In genomic region chr2:183038341-183039300, GRCh38 we compare ENCODE assay signal across 1 cellular context.
TF ChIP-seq lines count a peak whose summit lies in the region.

A gene with protein sequence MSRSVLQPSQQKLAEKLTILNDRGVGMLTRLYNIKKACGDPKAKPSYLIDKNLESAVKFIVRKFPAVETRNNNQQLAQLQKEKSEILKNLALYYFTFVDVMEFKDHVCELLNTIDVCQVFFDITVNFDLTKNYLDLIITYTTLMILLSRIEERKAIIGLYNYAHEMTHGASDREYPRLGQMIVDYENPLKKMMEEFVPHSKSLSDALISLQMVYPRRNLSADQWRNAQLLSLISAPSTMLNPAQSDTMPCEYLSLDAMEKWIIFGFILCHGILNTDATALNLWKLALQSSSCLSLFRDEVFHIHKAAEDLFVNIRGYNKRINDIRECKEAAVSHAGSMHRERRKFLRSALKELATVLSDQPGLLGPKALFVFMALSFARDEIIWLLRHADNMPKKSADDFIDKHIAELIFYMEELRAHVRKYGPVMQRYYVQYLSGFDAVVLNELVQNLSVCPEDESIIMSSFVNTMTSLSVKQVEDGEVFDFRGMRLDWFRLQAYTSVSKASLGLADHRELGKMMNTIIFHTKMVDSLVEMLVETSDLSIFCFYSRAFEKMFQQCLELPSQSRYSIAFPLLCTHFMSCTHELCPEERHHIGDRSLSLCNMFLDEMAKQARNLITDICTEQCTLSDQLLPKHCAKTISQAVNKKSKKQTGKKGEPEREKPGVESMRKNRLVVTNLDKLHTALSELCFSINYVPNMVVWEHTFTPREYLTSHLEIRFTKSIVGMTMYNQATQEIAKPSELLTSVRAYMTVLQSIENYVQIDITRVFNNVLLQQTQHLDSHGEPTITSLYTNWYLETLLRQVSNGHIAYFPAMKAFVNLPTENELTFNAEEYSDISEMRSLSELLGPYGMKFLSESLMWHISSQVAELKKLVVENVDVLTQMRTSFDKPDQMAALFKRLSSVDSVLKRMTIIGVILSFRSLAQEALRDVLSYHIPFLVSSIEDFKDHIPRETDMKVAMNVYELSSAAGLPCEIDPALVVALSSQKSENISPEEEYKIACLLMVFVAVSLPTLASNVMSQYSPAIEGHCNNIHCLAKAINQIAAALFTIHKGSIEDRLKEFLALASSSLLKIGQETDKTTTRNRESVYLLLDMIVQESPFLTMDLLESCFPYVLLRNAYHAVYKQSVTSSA (minus strand): TSS chr2:183038457. CDS start chr2:183038099, 358 bp downstream.

TF ChIP-seq in HepG2, 621 proteins besides CTCF, POLR2A, EP300 and RAD21 (continued from another document):
- TF ChIP-seq BATF2 (CRISPR knock-in tag; IDR thresholded peaks at IDR 0.05) (0 out of 2 replicates have a peak, but pooled peaks have one; percentile 10), CAMTA2 (CRISPR knock-in tag; IDR thresholded peaks at IDR 0.05; ENCODE audit: borderline replicate concordance) (no peak), YEATS4 (CRISPR knock-in tag; IDR thresholded peaks at IDR 0.05; ENCODE audit: borderline replicate concordance) (peak; percentile 83), ZNF329 (CRISPR knock-in tag; IDR thresholded peaks at IDR 0.05; ENCODE audit: low read depth) (peak; percentile 50; the same call in 1 of the 2 replicates), KMT2B (CRISPR knock-in tag; IDR thresholded peaks at IDR 0.05) (no peak), ZNF720 (CRISPR knock-in tag; IDR thresholded peaks at IDR 0.05) (no peak), ZFP36L1 (CRISPR knock-in tag; IDR thresholded peaks at IDR 0.05) (no peak; the same call in 1 of the 2 replicates), ZNF878 (CRISPR knock-in tag; IDR thresholded peaks at IDR 0.05) (no peak), ETS1 (CRISPR knock-in tag; IDR thresholded peaks at IDR 0.05) (peak; percentile 56; the same call in 1 of the 2 replicates), DMAP1 (CRISPR knock-in tag; IDR thresholded peaks at IDR 0.05) (no peak), ZNF570 (CRISPR knock-in tag; IDR thresholded peaks at IDR 0.05; ENCODE audit: borderline replicate concordance) (peak; percentile 44; the same call in 1 of the 2 replicates), ZFP36L2 (CRISPR knock-in tag; IDR thresholded peaks at IDR 0.05) (no peak), KLF9 (CRISPR knock-in tag; IDR thresholded peaks at IDR 0.05; ENCODE audit: low read depth) (no peak), RARA (CRISPR knock-in tag; IDR thresholded peaks at IDR 0.05) (peak; percentile 12; the same call in 1 of the 2 replicates), SSRP1 (CRISPR knock-in tag; IDR thresholded peaks at IDR 0.05) (no peak), MBNL3 (CRISPR knock-in tag; conservative IDR thresholded peaks at IDR 0.05) (no peak), DRAP1 (CRISPR knock-in tag; IDR thresholded peaks at IDR 0.05) (no peak), CBX5 (CRISPR knock-in tag; IDR thresholded peaks at IDR 0.05; ENCODE audit: borderline replicate concordance) (no peak), MAFF (IDR thresholded peaks at IDR 0.05; ENCODE audit: low read depth, low read length) (no peak), EZH2 (conservative IDR thresholded peaks at IDR 0.05; ENCODE audit: low read depth, low read length) (0 out of 2 replicates have a peak, but pooled peaks have one; percentile 70), BCL6 (CRISPR knock-in tag; IDR thresholded peaks at IDR 0.05) (no peak), ZNF691 (CRISPR knock-in tag; IDR thresholded peaks at IDR 0.05; ENCODE audit: borderline replicate concordance, low read depth) (no peak; the same call in 1 of the 2 replicates), TCF7L2 (IDR thresholded peaks at IDR 0.05; ENCODE audit: low read depth, low read length) (no peak)
- TF ChIP-seq, protein P1, sequence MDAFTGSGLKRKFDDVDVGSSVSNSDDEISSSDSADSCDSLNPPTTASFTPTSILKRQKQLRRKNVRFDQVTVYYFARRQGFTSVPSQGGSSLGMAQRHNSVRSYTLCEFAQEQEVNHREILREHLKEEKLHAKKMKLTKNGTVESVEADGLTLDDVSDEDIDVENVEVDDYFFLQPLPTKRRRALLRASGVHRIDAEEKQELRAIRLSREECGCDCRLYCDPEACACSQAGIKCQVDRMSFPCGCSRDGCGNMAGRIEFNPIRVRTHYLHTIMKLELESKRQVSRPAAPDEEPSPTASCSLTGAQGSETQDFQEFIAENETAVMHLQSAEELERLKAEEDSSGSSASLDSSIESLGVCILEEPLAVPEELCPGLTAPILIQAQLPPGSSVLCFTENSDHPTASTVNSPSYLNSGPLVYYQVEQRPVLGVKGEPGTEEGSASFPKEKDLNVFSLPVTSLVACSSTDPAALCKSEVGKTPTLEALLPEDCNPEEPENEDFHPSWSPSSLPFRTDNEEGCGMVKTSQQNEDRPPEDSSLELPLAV (CRISPR knock-in tag; conservative IDR thresholded peaks at IDR 0.05; ENCODE audit: low read depth) = no peak
- TF ChIP-seq, protein P2, sequence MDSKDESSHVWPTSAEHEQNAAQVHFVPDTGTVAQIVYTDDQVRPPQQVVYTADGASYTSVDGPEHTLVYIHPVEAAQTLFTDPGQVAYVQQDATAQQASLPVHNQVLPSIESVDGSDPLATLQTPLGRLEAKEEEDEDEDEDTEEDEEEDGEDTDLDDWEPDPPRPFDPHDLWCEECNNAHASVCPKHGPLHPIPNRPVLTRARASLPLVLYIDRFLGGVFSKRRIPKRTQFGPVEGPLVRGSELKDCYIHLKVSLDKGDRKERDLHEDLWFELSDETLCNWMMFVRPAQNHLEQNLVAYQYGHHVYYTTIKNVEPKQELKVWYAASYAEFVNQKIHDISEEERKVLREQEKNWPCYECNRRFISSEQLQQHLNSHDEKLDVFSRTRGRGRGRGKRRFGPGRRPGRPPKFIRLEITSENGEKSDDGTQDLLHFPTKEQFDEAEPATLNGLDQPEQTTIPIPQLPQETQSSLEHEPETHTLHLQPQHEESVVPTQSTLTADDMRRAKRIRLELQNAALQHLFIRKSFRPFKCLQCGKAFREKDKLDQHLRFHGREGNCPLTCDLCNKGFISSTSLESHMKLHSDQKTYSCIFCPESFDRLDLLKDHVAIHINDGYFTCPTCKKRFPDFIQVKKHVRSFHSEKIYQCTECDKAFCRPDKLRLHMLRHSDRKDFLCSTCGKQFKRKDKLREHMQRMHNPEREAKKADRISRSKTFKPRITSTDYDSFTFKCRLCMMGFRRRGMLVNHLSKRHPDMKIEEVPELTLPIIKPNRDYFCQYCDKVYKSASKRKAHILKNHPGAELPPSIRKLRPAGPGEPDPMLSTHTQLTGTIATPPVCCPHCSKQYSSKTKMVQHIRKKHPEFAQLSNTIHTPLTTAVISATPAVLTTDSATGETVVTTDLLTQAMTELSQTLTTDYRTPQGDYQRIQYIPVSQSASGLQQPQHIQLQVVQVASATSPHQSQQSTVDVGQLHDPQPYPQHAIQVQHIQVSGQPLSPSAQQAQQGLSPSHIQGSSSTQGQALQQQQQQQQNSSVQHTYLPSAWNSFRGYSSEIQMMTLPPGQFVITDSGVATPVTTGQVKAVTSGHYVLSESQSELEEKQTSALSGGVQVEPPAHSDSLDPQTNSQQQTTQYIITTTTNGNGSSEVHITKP (CRISPR knock-in tag; IDR thresholded peaks at IDR 0.05; ENCODE audit: low read depth) = no peak
- TF ChIP-seq, protein P3, sequence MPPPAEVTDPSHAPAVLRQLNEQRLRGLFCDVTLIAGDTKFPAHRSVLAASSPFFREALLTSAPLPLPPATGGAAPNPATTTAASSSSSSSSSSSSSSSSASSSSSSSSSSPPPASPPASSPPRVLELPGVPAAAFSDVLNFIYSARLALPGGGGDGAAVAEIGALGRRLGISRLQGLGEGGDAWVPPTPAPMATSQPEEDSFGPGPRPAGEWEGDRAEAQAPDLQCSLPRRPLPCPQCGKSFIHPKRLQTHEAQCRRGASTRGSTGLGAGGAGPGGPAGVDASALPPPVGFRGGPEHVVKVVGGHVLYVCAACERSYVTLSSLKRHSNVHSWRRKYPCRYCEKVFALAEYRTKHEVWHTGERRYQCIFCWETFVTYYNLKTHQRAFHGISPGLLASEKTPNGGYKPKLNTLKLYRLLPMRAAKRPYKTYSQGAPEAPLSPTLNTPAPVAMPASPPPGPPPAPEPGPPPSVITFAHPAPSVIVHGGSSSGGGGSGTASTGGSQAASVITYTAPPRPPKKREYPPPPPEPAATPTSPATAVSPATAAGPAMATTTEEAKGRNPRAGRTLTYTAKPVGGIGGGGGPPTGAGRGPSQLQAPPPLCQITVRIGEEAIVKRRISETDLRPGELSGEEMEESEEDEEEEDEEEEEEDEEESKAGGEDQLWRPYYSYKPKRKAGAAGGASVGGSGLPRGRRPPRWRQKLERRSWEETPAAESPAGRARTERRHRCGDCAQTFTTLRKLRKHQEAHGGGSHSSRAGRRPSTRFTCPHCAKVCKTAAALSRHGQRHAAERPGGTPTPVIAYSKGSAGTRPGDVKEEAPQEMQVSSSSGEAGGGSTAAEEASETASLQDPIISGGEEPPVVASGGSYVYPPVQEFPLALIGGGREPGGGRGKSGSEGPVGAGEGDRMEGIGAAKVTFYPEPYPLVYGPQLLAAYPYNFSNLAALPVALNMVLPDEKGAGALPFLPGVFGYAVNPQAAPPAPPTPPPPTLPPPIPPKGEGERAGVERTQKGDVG (CRISPR knock-in tag; IDR thresholded peaks at IDR 0.05; ENCODE audit: borderline replicate concordance) = peak; percentile 43; the same call in 1 of the 2 replicates
- TF ChIP-seq, protein P4, sequence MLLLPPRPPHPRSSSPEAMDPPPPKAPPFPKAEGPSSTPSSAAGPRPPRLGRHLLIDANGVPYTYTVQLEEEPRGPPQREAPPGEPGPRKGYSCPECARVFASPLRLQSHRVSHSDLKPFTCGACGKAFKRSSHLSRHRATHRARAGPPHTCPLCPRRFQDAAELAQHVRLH (CRISPR knock-in tag; IDR thresholded peaks at IDR 0.05; ENCODE audit: borderline replicate concordance, low read depth) = 0 out of 2 replicates have a peak, but pooled peaks have one; percentile 15
- TF ChIP-seq, protein P5, sequence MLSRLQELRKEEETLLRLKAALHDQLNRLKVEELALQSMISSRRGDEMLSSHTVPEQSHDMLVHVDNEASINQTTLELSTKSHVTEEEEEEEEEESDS (CRISPR knock-in tag; IDR thresholded peaks at IDR 0.05; ENCODE audit: borderline replicate concordance) = no peak
TF ChIP-seq in HepG2: peak in this region for 209.
